Comparison of ENCODE assay signal across 8 cellular contexts in genomic region chr14:24441485-24441884, GRCh38. TPM values are rescaled to one million over a fixed set of nuclear protein-coding genes. Genes with fewer than 3 reads are reported as not detected.
DNase-seq lines count a peak whose midpoint lies in the region; ATAC-seq and TF ChIP-seq lines count a peak whose summit lies in the region.

No MANE protein-coding gene starts in this region.

- DNase-seq in AG04449 (ENCODE audit: low read depth, low spot score) (no peak), cardiac fibroblast (ENCODE audit: low read depth in 2 of 2) (no peak), hippocampal formation (lab: John Stamatoyannopoulos, UW) (no peak), cortex of kidney (lab: John Stamatoyannopoulos, UW) (no peak)
- DNase-seq in activated CD8-positive, alpha-beta memory T cell treated with anti-CD3 and anti-CD28 coated beads, Interleukin-2, amount 50 U/mL, for 48 hours: no peak

- H3K36me3 Mint-ChIP-seq in IgD-negative memory B cell: peaks cover 5% of the 10 kb centered on the region

- peaks cover 37 to 47% of the 10 kb centered on the region in 2 donors for H3K36me3 ChIP-seq in muscle layer of duodenum (ENCODE audit: control insufficient read depth in 1 of 2, insufficient read depth in 2 of 2, low read length in 2 of 2)

- peaks cover 15 to 36% (median 32%) of the 10 kb centered on the region in 3 donors for H3K4me1 Mint-ChIP-seq in IgD-negative memory B cell

- no peaks in the 10 kb centered on the region for H3K27me3 Mint-ChIP-seq in IgD-negative memory B cell

- peaks cover 8 to 43% of the 10 kb centered on the region in 2 donors for H3K4me1 ChIP-seq in muscle layer of duodenum (ENCODE audit: control insufficient read depth in 1 of 2, insufficient read depth in 2 of 2, low read length in 2 of 2)

- H3K4me3 ChIP-seq in AG04449 (ENCODE audit: low read depth, low read length) (peak overlapping the region; percentile 98), cardiac fibroblast (replicated peaks in 1 of 2; ENCODE audit: low read depth in 2 of 2, low read length in 2 of 2) (peak overlapping the region; percentile 54 to 71), muscle layer of duodenum (ENCODE audit: low read depth in 1 of 2, low read length in 2 of 2) (peak overlapping the region; percentile 71 to 88)

- CTCF ChIA-PET in AG04449 (lab: Yijun Ruan, JAX): interaction anchor here (0.9 to 33.5 kb wide), 8 partner anchors 9 to 136 kb away, joined by 3 to 1633 read pairs (median 6); partner anchors contain the start of genes ADCY4, CBLN3, CIDEB and DHRS1

- no peaks in the 10 kb centered on the region for H3K9me3 ChIP-seq in muscle layer of duodenum (ENCODE audit: control insufficient read depth in 1 of 2, low read length in 2 of 2)

- POLR2A ChIA-PET in AG04449 (lab: Yijun Ruan, JAX): interaction anchor here (0.7 to 2.5 kb wide), 5 partner anchors 11 to 199 kb away, joined by 3 to 25 read pairs (median 4); partner anchors contain the start of genes KHNYN and TINF2

- H3K27ac ChIP-seq in muscle layer of duodenum (ENCODE audit: low read length): peak overlapping the region; percentile 99

- H3K4me3 Mint-ChIP-seq in IgD-negative memory B cell: peak overlapping the region; percentile 95 to 98 (median 98)

- TF ChIP-seq CTCF in AG04449 (IDR thresholded peaks at IDR 0.05; ENCODE audit: insufficient read depth, low read length, missing control alignments) (no peak), cardiac fibroblast (IDR thresholded peaks at IDR 0.05; ENCODE audit: low read depth, low read length) (no peak)

- ATAC-seq in HG02981 (IDR thresholded peaks at IDR 0.05; ENCODE audit: unreplicated experiment): no peak

- peak overlapping the region; percentile 23 to 99 (median 93) for H3K27ac Mint-ChIP-seq in IgD-negative memory B cell

- H3K27me3 ChIP-seq in muscle layer of duodenum (ENCODE audit: low read depth, low read length): no peaks in the 10 kb centered on the region

- H3K9me3 Mint-ChIP-seq in IgD-negative memory B cell: peaks cover 0 to 1% (median 0%) of the 10 kb centered on the region in 3 donors

RNA-seq across cellular contexts. Expression of gene SDR39U1, which starts 1.1 kb away (rescaled TPM):
- 94.0 TPM for polyA plus RNA-seq in IgD-negative memory B cell

RNA-seq across cellular contexts. Expression of gene KHNYN, which starts 11.7 kb away (rescaled TPM):
- 26.5 TPM for polyA plus RNA-seq in IgD-negative memory B cell

RNA-seq across cellular contexts. Expression of gene CBLN3, which starts 12.0 kb away (rescaled TPM):
- polyA plus RNA-seq in IgD-negative memory B cell: 2.9 TPM

RNA-seq across cellular contexts. Expression of gene NYNRIN, which starts 42.7 kb away (rescaled TPM):
- polyA plus RNA-seq in IgD-negative memory B cell: not detected
